Comparison of ENCODE assay signal across 9 cellular contexts in the genomic region with DNA sequence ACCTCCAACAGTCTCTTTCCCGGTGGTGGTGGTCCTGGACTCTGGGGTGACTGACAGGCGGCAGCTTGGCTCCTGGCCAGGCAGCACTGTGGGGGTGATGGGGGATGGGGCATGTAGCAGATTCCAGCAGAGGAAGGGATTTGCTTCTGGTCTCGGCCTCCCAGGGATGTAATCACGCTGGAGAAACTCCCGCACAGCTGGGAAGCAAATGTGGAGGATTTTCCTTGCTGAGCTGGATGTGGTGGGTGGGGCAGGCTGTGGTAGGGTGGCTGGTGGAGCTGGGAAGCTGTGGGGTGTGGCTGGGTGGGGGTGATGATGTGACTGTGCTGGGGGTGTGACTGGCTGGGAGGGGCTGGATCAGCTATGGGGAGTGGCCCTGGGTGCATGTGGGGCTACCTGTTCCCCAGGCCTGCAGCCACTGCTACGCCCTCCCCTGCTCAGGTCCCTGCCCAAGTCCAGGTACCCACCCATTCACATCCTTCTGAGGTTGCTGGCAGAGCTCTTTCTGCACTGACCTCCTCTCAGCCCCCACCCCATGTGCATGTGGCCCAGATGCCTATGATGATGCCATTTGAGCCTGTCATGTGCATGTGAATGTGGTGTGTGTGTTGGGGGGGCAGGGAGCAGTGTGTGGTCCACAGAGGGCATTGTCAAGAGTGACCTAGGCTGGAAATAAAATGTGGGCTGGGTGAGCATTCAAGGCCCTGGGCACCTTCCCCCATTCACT. TPM values are rescaled to one million over a fixed set of nuclear protein-coding genes. Genes with fewer than 3 reads are reported as not detected.
A peak's percentile ranks its signal among the peaks of the same experiment; 100 is the strongest.
DNase-seq lines count a peak whose midpoint lies in the region; ATAC-seq and TF ChIP-seq lines count a peak whose summit lies in the region.
"Had no signal": no experiment of that assay in that cellular context is flagged by ENCODE, and none has a peak within 500 bp of the region (broad histone marks: within the 10 kb centered on the region; RNA-seq: fewer than 3 reads in every experiment).

No MANE protein-coding gene starts in this region.

- peak; percentile 80 for DNase-seq in Calu3
- peak; percentile 35 to 46 for DNase-seq in SW 1271 (lab: John Stamatoyannopoulos, UW)
- peak in 4 of 5 donors; percentile 56 to 61 (median 60) for DNase-seq in ovary
- DNase-seq in NCI-H1694 treated with DMSO at 0.1 percent for 48 hours (lab: John Stamatoyannopoulos, UW) = no peak
- no peak for DNase-seq in G401 (ENCODE audit: low spot score)
- DNase-seq: NCI-H2171 had no signal

- ATAC-seq in gastroesophageal sphincter (peak; percentile 46), HG03521 (IDR thresholded peaks at IDR 0.05; ENCODE audit: unreplicated experiment) (no peak), GM21526 (IDR thresholded peaks at IDR 0.05; ENCODE audit: low FRiP score, unreplicated experiment) (no peak)

- no peak for TF ChIP-seq CTCF in Calu3 (IDR thresholded peaks at IDR 0.05; ENCODE audit: unreplicated experiment)
- TF ChIP-seq CTCF in gastroesophageal sphincter (IDR thresholded peaks at IDR 0.05) = no peak
- no peak for TF ChIP-seq CTCF in ovary (IDR thresholded peaks at IDR 0.05)

- TF ChIP-seq POLR2A in gastroesophageal sphincter (IDR thresholded peaks at IDR 0.05) = no peak
- TF ChIP-seq POLR2A in ovary (IDR thresholded peaks at IDR 0.05) = no peak

- H3K9me3 ChIP-seq in gastroesophageal sphincter = no peaks in the 10 kb centered on the region
- no peaks in the 10 kb centered on the region for H3K9me3 ChIP-seq in ovary

- H3K27me3 Mint-ChIP-seq in Calu3 (ENCODE audit: unreplicated experiment) = no peaks in the 10 kb centered on the region

- no peaks in the 10 kb centered on the region for H3K27me3 ChIP-seq in gastroesophageal sphincter
- no peaks in the 10 kb centered on the region for H3K27me3 ChIP-seq in ovary

- H3K9me3 Mint-ChIP-seq in Calu3 (ENCODE audit: low read depth, unreplicated experiment) = no peaks in the 10 kb centered on the region

- peak overlapping the region; percentile 39 for H3K4me3 Mint-ChIP-seq in Calu3 (ENCODE audit: low read depth, unreplicated experiment)

- no peak overlapping the region for H3K4me3 ChIP-seq in gastroesophageal sphincter
- no peak overlapping the region for H3K4me3 ChIP-seq in ovary

- in situ Hi-C loops in G401 (cut with HindIII; ENCODE audit: low sequenced_read_pairs) = no loop called here

- CTCF ChIA-PET in Calu3 (lab: Charles Lee) = interaction anchor here (0.6 to 1.5 kb wide), 4 partner anchors 13 to 189 kb away, joined by 3 to 5 read pairs (median 3); partner anchors contain the start of gene RBM22

- 100% methylated on average over 1 of the region's 6 CpGs; no CpG with 5 or more reads in 1 of the 2 donors for WGBS in gastroesophageal sphincter (ENCODE audit: low coverage in 1 of 2), 2 donors
- WGBS in ovary, 3 donors = 18 to 29% (median 20%) methylated on average over 6 of the region's 6 CpGs

- H3K27ac Mint-ChIP-seq in Calu3 (ENCODE audit: unreplicated experiment) = peak overlapping the region; percentile 44

- H3K36me3 Mint-ChIP-seq in Calu3 (ENCODE audit: insufficient read depth, unreplicated experiment) = peaks cover 26% of the 10 kb centered on the region

- H3K36me3 ChIP-seq in gastroesophageal sphincter (no peaks in the 10 kb centered on the region), ovary (no peaks in the 10 kb centered on the region)

- H3K4me1 Mint-ChIP-seq in Calu3 (ENCODE audit: low read depth, unreplicated experiment) = peaks cover 76% of the 10 kb centered on the region

- H3K4me1 ChIP-seq in gastroesophageal sphincter = peaks cover 7 to 100% (median 78%) of the 10 kb centered on the region in 3 donors
- H3K4me1 ChIP-seq in ovary (ENCODE audit: insufficient read depth) = peaks cover 53% of the 10 kb centered on the region

- BruUV-seq in Calu3 (replicated peaks; lab: Mats Ljungman, UMichigan) = no TSS peak

- H3K27ac ChIP-seq in gastroesophageal sphincter (peak overlapping the region in 3 of 4 donors; percentile 50 to 73 (median 60)), ovary (peak overlapping the region; percentile 23 to 50)

- intact Hi-C loops in Calu3 (cut with micrococcal nuclease; ENCODE audit: unreplicated experiment) (no loop called here), ovary (cut with DNase I) (no loop called here)

- no peak for TF ChIP-seq EP300 in gastroesophageal sphincter (IDR thresholded peaks at IDR 0.05)
- no peak for TF ChIP-seq EP300 in ovary (IDR thresholded peaks at IDR 0.05)

RNA-seq across cellular contexts. Expression of gene NDST1, which starts 3.9 kb away (rescaled TPM):
- total RNA-seq in Calu3 (2022) = 62.5 and 72.6 TPM in 2 replicates
- total RNA-seq in gastroesophageal sphincter = 100 to 1,000 TPM in 1 of 4 donors, 10 to 100 TPM in 3; 58.3 to 146 (median 72.1) TPM
- total RNA-seq in ovary = 100 to 1,000 TPM in 3 of 7 donors, 10 to 100 TPM in 4; 31.0 to 139 (median 92.8) TPM
- polyA plus RNA-seq in ovary = 10 to 100 TPM; 31.8 to 44.1 TPM
- 68.1 and 76.0 TPM in 2 replicates for total RNA-seq in G401 (2014; rRNA removed; shearing (Covaris generic))

Comparison
In these comparisons a context has a peak if more than half of its experiments do, and no peak if none do; other contexts are left out.
1. DNase-seq: peak in Calu3 (single experiment), SW 1271 (2 of 2) and ovary (4 of 5); none in NCI-H1694 treated with DMSO at 0.1 percent for 48 hours (single experiment) and G401 (single experiment).